In genomic region chr11:128732471-128733277, GRCh38 we compare ENCODE assay signal across 9 cellular contexts. TPM values are rescaled to one million over a fixed set of nuclear protein-coding genes. Genes with fewer than 3 reads are reported as not detected.
DNase-seq lines count a peak whose midpoint lies in the region; ATAC-seq, FAIRE-seq and TF ChIP-seq lines count a peak whose summit lies in the region.
"Had no signal": no experiment of that assay in that cellular context is flagged by ENCODE, and none has a peak within 500 bp of the region (broad histone marks: within the 10 kb centered on the region; RNA-seq: fewer than 3 reads in every experiment).

No MANE protein-coding gene starts in this region.

- peak overlapping the region; percentile 89 for H3K27ac Mint-ChIP-seq in activated naive CD4-positive, alpha-beta T cell treated with anti-CD3 and anti-CD28 coated beads, Interleukin-2, amount 50 U/mL, for 24 hours
- H3K27ac Mint-ChIP-seq in activated B cell treated with CpG ODN at 0.5 μM for 24 hours: peak overlapping the region; percentile 98

- H3K27me3 Mint-ChIP-seq in activated naive CD4-positive, alpha-beta T cell treated with anti-CD3 and anti-CD28 coated beads, Interleukin-2, amount 50 U/mL, for 24 hours: no peaks in the 10 kb centered on the region
- H3K27me3 Mint-ChIP-seq in activated B cell treated with CpG ODN at 0.5 μM for 24 hours: no peaks in the 10 kb centered on the region

- ATAC-seq in HG02938 (IDR thresholded peaks at IDR 0.05; ENCODE audit: unreplicated experiment) (peak; percentile 37), activated B cell treated with CpG ODN at 0.5 μM for 24 hours (ENCODE audit: low read depth) (peak; percentile 20)

- H3K4me3 Mint-ChIP-seq in activated naive CD4-positive, alpha-beta T cell treated with anti-CD3 and anti-CD28 coated beads, Interleukin-2, amount 50 U/mL, for 24 hours: peak overlapping the region; percentile 27
- H3K4me3 Mint-ChIP-seq in activated B cell treated with CpG ODN at 0.5 μM for 24 hours: peak overlapping the region; percentile 46

- intact Hi-C loops in activated B cell treated with CpG ODN at 0.5 μM for 24 hours (cut with micrococcal nuclease): no loop called here

- no peaks in the 10 kb centered on the region for H3K9me3 Mint-ChIP-seq in activated naive CD4-positive, alpha-beta T cell treated with anti-CD3 and anti-CD28 coated beads, Interleukin-2, amount 50 U/mL, for 24 hours
- no peaks in the 10 kb centered on the region for H3K9me3 Mint-ChIP-seq in activated B cell treated with CpG ODN at 0.5 μM for 24 hours

- POLR2A ChIA-PET in activated B cell treated with CpG ODN at 0.5 μM for 24 hours (lab: Charles Lee): interaction anchor here (0.6 to 8.3 kb wide), 17 partner anchors 6 to 261 kb away, joined by 3 to 79 read pairs (median 6); partner anchors contain the start of gene FLI1

- no peak for TF ChIP-seq CTCF in activated B cell treated with CpG ODN at 0.5 μM for 24 hours (IDR thresholded peaks at IDR 0.05)

- peaks cover 1% of the 10 kb centered on the region for H3K36me3 Mint-ChIP-seq in activated naive CD4-positive, alpha-beta T cell treated with anti-CD3 and anti-CD28 coated beads, Interleukin-2, amount 50 U/mL, for 24 hours
- peaks cover 19% of the 10 kb centered on the region for H3K36me3 Mint-ChIP-seq in activated B cell treated with CpG ODN at 0.5 μM for 24 hours (ENCODE audit: low read depth)

- FAIRE-seq in GM12892 (lab: Jason Lieb, UNC): no peak

- H3K4me1 Mint-ChIP-seq in activated naive CD4-positive, alpha-beta T cell treated with anti-CD3 and anti-CD28 coated beads, Interleukin-2, amount 50 U/mL, for 24 hours: peaks cover 99% of the 10 kb centered on the region
- peaks cover 99% of the 10 kb centered on the region for H3K4me1 Mint-ChIP-seq in activated B cell treated with CpG ODN at 0.5 μM for 24 hours

- CTCF ChIA-PET in activated B cell treated with CpG ODN at 0.5 μM for 24 hours (lab: Charles Lee): interaction anchor here (0.9 to 1.9 kb wide), 7 partner anchors 9 to 102 kb away, joined by 3 to 11 read pairs (median 4); partner anchors contain the start of gene FLI1

- TF ChIP-seq POLR2A in GM12892 (IDR thresholded peaks at IDR 0.05; ENCODE audit: low read depth, low read length): no peak; the same call in 1 of the 2 replicates

- DNase-seq in activated naive CD4-positive, alpha-beta T cell treated with anti-CD3 and anti-CD28 coated beads, Interleukin-2, amount 50 U/mL, for 16 hours: no peak
- DNase-seq in activated B cell treated with CpG ODN at 0.5 μM for 24 hours: no peak
- no peak for DNase-seq in HuH-7.5 (ENCODE audit: low spot score)
- DNase-seq in GM12892 (ENCODE audit: insufficient read length): no peak
- no peak for DNase-seq in GDM1 (lab: John Stamatoyannopoulos, UW)
- DNase-seq in SHP77 treated with DMSO at 0.1 percent for 48 hours (lab: John Stamatoyannopoulos, UW): no peak
- DNase-seq: GM23248 had no signal

RNA-seq across cellular contexts. Expression of gene FLI1, which starts 38.8 kb away (rescaled TPM):
- total RNA-seq in activated B cell treated with CpG ODN at 0.5 μM for 24 hours: 64.9 and 69.2 TPM in 2 replicates
- 30.8 TPM for polyA plus RNA-seq in GM12892 (2012; ENCODE audit: missing spikeins)
